ENCODE assay signal across 9 cellular contexts in genomic region chr2:233414273-233414654, GRCh38. TPM values are rescaled to one million over a fixed set of nuclear protein-coding genes. Genes with fewer than 3 reads are reported as not detected.
A peak's percentile ranks its signal among the peaks of the same experiment; 100 is the strongest.
DNase-seq lines count a peak whose midpoint lies in the region; ATAC-seq, FAIRE-seq and TF ChIP-seq lines count a peak whose summit lies in the region.
"Had no signal": no experiment of that assay in that cellular context is flagged by ENCODE, and none has a peak within 500 bp of the region (broad histone marks: within the 10 kb centered on the region; RNA-seq: fewer than 3 reads in every experiment).

No MANE protein-coding gene starts in this region.

- CTCF ChIA-PET in A549 (lab: Yijun Ruan, JAX), result interaction anchor here (1.1 to 23.2 kb wide), 9 partner anchors 10 to 419 kb away, joined by 3 to 356 read pairs (median 4); no protein-coding TSS in a partner anchor

- DNase-seq in A549 (ENCODE audit: low read depth in 1 of 2, low spot score in 1 of 2) (peak in 1 of 2 experiments; percentile 78), HCEC 1CT (peak; percentile 20), astrocyte of the hippocampus (ENCODE audit: low read depth, low spot score) (peak; percentile 79), NCI-H524 (lab: John Stamatoyannopoulos, UW) (no peak), NOMO-1 (lab: John Stamatoyannopoulos, UW; ENCODE audit: unreplicated experiment in 2 of 2) (no peak)
- DNase-seq: endodermal cell had no signal

- no peaks in the 10 kb centered on the region for H3K36me3 ChIP-seq in mucosa of stomach (ENCODE audit: control insufficient read depth, insufficient read depth, low read length)

- FAIRE-seq in A549 (lab: Jason Lieb, UNC), result no peak

- peak overlapping the region; percentile 15 for H3K9ac ChIP-seq in mucosa of stomach (ENCODE audit: low read length)

- H3K27me3 ChIP-seq in mucosa of stomach (ENCODE audit: control insufficient read depth, insufficient read depth, low read length), result no peaks in the 10 kb centered on the region

- H3K4me3 ChIP-seq in A549 (peak overlapping the region; percentile 32), mucosa of stomach (ENCODE audit: low read length) (no peak overlapping the region)

- 10% methylated on average over 4 of the region's 4 CpGs for WGBS in A549 (ENCODE audit: missing lambda C conversion rate)

- TF ChIP-seq CTCF in A549 (IDR thresholded peaks at IDR 0.05), result no peak

- H3K4me1 ChIP-seq in A549 (peaks cover 77% of the 10 kb centered on the region), mucosa of stomach (ENCODE audit: control insufficient read depth, insufficient read depth, low read length) (peaks cover 65% of the 10 kb centered on the region)

- peak in 1 of 2 experiments; percentile 39; a peak in 2 of 5 replicates for TF ChIP-seq RAD21 in A549 (conservative IDR thresholded peaks at IDR 0.05 in 1 of 2, IDR thresholded peaks at IDR 0.05 in 1 of 2)

- peak overlapping the region; percentile 95 to 99 for H3K27ac ChIP-seq in A549

- TF ChIP-seq POLR2A in A549 (IDR thresholded peaks at IDR 0.05; ENCODE audit: low read length), result no peak

- H3K4me2 ChIP-seq in A549, result peak overlapping the region; percentile 90

- ATAC-seq in A549 (peak; percentile 42 to 53; a peak in 5 of 6 replicates), GM21515 (IDR thresholded peaks at IDR 0.05; ENCODE audit: unreplicated experiment) (no peak), HG03095 (IDR thresholded peaks at IDR 0.05; ENCODE audit: unreplicated experiment) (no peak)

- TF ChIP-seq EP300 in A549 (IDR thresholded peaks at IDR 0.05), result no peak

- H3K9me3 ChIP-seq in A549 (peaks cover 25% of the 10 kb centered on the region), mucosa of stomach (ENCODE audit: control insufficient read depth, low read length) (no peaks in the 10 kb centered on the region)

- POLR2A ChIA-PET in A549 (lab: Yijun Ruan, JAX), result interaction anchor here (0.6 to 2.1 kb wide), 2 partner anchors 8 to 418 kb away, joined by 4 to 17 read pairs; no protein-coding TSS in a partner anchor

TF ChIP-seq in A549, 52 proteins besides CTCF, POLR2A, EP300 and RAD21 (continues in another document):
- TF ChIP-seq MAX (IDR thresholded peaks at IDR 0.05) (peak; percentile 64; the same call in 1 of the 2 replicates), CBX8 (IDR thresholded peaks at IDR 0.05) (no peak), GATA3 (IDR thresholded peaks at IDR 0.05; ENCODE audit: borderline replicate concordance) (no peak), EHF (CRISPR knock-in tag; IDR thresholded peaks at IDR 0.05) (no peak), RARB (CRISPR knock-in tag; IDR thresholded peaks at IDR 0.05) (no peak), POLR2AphosphoS2 (conservative IDR thresholded peaks at IDR 0.05; ENCODE audit: low read length) (no peak), PBX3 (IDR thresholded peaks at IDR 0.05) (no peak), MAZ (IDR thresholded peaks at IDR 0.05; ENCODE audit: borderline replicate concordance, low read depth, low read length) (no peak), CEBPB (IDR thresholded peaks at IDR 0.05) (no peak), ZNF302 (CRISPR knock-in tag; IDR thresholded peaks at IDR 0.05) (no peak), HOXB5 (CRISPR knock-in tag; IDR thresholded peaks at IDR 0.05) (no peak), RFX5 (IDR thresholded peaks at IDR 0.05) (no peak), HMGXB4 (CRISPR knock-in tag; IDR thresholded peaks at IDR 0.05; ENCODE audit: borderline replicate concordance) (no peak), RCOR1 (IDR thresholded peaks at IDR 0.05; ENCODE audit: low read depth, low read length) (no peak), HOXA7 (CRISPR knock-in tag; IDR thresholded peaks at IDR 0.05) (no peak), BHLHE40 (IDR thresholded peaks at IDR 0.05; ENCODE audit: low read depth, low read length) (no peak), MAFK (IDR thresholded peaks at IDR 0.05; ENCODE audit: partially characterized antibody) (no peak), JUN (IDR thresholded peaks at IDR 0.05) (peak in 1 of 2 experiments; percentile 17; a peak in 2 of 5 replicates), ZFP36 (IDR thresholded peaks at IDR 0.05; ENCODE audit: borderline replicate concordance, partially characterized antibody) (no peak), HDAC2 (IDR thresholded peaks at IDR 0.05) (no peak), E2F6 (IDR thresholded peaks at IDR 0.05; ENCODE audit: borderline replicate concordance, low read depth) (no peak), FOXS1 (CRISPR knock-in tag; IDR thresholded peaks at IDR 0.05) (no peak), FOSB (CRISPR knock-in tag; IDR thresholded peaks at IDR 0.05) (no peak), KDM1A (IDR thresholded peaks at IDR 0.05; ENCODE audit: low read depth) (no peak), CHD4 (IDR thresholded peaks at IDR 0.05; ENCODE audit: borderline replicate concordance) (no peak), FOSL2 (IDR thresholded peaks at IDR 0.05) (no peak), FOSL2 (CRISPR knock-in tag; IDR thresholded peaks at IDR 0.05) (no peak), ATOH8 (CRISPR knock-in tag; IDR thresholded peaks at IDR 0.05; ENCODE audit: low read depth) (0 out of 2 replicates have a peak, but pooled peaks have one; percentile 1), HES2 (IDR thresholded peaks at IDR 0.05) (no peak), TFCP2L1 (CRISPR knock-in tag; IDR thresholded peaks at IDR 0.05) (no peak), SREBF2 (IDR thresholded peaks at IDR 0.05) (no peak), NPAS2 (CRISPR knock-in tag; IDR thresholded peaks at IDR 0.05; ENCODE audit: borderline replicate concordance) (0 out of 2 replicates have a peak, but pooled peaks have one; percentile 9), HOXB13 (CRISPR knock-in tag; IDR thresholded peaks at IDR 0.05; ENCODE audit: low read depth) (no peak), NR3C1 (IDR thresholded peaks at IDR 0.05) (no peak), BCL3 (IDR thresholded peaks at IDR 0.05) (peak; percentile 43; the same call in 1 of the 3 replicates)

RNA-seq across cellular contexts. Expression of gene DGKD, which starts 60.0 kb away (rescaled TPM):
- polyA plus RNA-seq in A549 (2011; rRNA removed) (68.8 and 79.0 TPM in 2 replicates), A549 (2017; fragmentation: RNase III; extraction: RNeasy Plus Mini Kit Qiagen cat#74134 plus additional on column Dnase treatment) (98.1 to 99.6 TPM (median 99.1 TPM) in 3 replicates)
- polyA plus RNA-seq in A549 (2012; cell fraction: cytosol; rRNA removed), result 74.5 and 83.0 TPM in 2 replicates
- polyA plus RNA-seq in A549 (2012; cell fraction: nucleus; rRNA removed), result 371 and 389 TPM in 2 replicates
- polyA minus RNA-seq in A549 (2011; rRNA and poly(A)+ RNA removed), result 118 and 170 TPM in 2 replicates

Comparison
In these comparisons a context has a peak if more than half of its experiments do, and no peak if none do; other contexts are left out.
1. ATAC-seq: peak in A549 (2 of 2); none in GM21515 (single experiment) and HG03095 (single experiment).
2. DNase-seq: peak in HCEC 1CT (single experiment) and astrocyte of the hippocampus (single experiment); none in NCI-H524 (0 of 2) and NOMO-1 (0 of 2).